In genomic region chr17:40100419-40100668, GRCh38 we compare ENCODE assay signal across 1 cellular context.
TF ChIP-seq lines count a peak whose summit lies in the region.

Gene NR1D1, minus strand, starts transcription at chr17:40100589. Its CDS starts 495 bp downstream, at chr17:40100094.

TF ChIP-seq in HepG2, 621 proteins besides CTCF, POLR2A, EP300 and RAD21 (continued from another document and continues in another):
- no peak for TF ChIP-seq AFF4 (CRISPR knock-in tag; IDR thresholded peaks at IDR 0.05)
- peak; percentile 85; the same call in 1 of the 2 replicates for TF ChIP-seq CAMTA2 (CRISPR knock-in tag; IDR thresholded peaks at IDR 0.05; ENCODE audit: borderline replicate concordance)
- TF ChIP-seq ZNF747 (CRISPR knock-in tag; IDR thresholded peaks at IDR 0.05; ENCODE audit: borderline replicate concordance) = no peak
- no peak; the same call in 1 of the 2 replicates for TF ChIP-seq ZNF691 (CRISPR knock-in tag; IDR thresholded peaks at IDR 0.05; ENCODE audit: borderline replicate concordance, low read depth)
- TF ChIP-seq KLF9 (CRISPR knock-in tag; IDR thresholded peaks at IDR 0.05; ENCODE audit: low read depth) = 0 out of 2 replicates have a peak, but pooled peaks have one; percentile 74
- no peak for TF ChIP-seq ADNP (CRISPR knock-in tag; IDR thresholded peaks at IDR 0.05)
- TF ChIP-seq ZXDC (CRISPR knock-in tag; IDR thresholded peaks at IDR 0.05) = no peak
- TF ChIP-seq ZNF317 (CRISPR knock-in tag; IDR thresholded peaks at IDR 0.05) = no peak
- no peak for TF ChIP-seq NR0B2 (CRISPR knock-in tag; IDR thresholded peaks at IDR 0.05)
- no peak for TF ChIP-seq HOMEZ (CRISPR knock-in tag; IDR thresholded peaks at IDR 0.05; ENCODE audit: low read depth)
- no peak; the same call in 1 of the 2 replicates for TF ChIP-seq ZKSCAN8 (CRISPR knock-in tag; IDR thresholded peaks at IDR 0.05; ENCODE audit: borderline replicate concordance)
- TF ChIP-seq NFE2 (CRISPR knock-in tag; IDR thresholded peaks at IDR 0.05) = peak; percentile 9; the same call in 1 of the 2 replicates
- no peak for TF ChIP-seq NFRKB (IDR thresholded peaks at IDR 0.05)
- peak; percentile 86 for TF ChIP-seq WIZ (CRISPR knock-in tag; IDR thresholded peaks at IDR 0.05)
- peak; percentile 78; the same call in 1 of the 2 replicates for TF ChIP-seq ZNF235 (CRISPR knock-in tag; IDR thresholded peaks at IDR 0.05; ENCODE audit: borderline replicate concordance)
- no peak for TF ChIP-seq MXD3 (CRISPR knock-in tag; IDR thresholded peaks at IDR 0.05)
- peak; percentile 67 for TF ChIP-seq POLR2AphosphoS5 (IDR thresholded peaks at IDR 0.05; ENCODE audit: low read depth, low read length)
- no peak for TF ChIP-seq MXD1 (CRISPR knock-in tag; IDR thresholded peaks at IDR 0.05)
- TF ChIP-seq AGO2 (optimal IDR thresholded peaks at IDR 0.05; ENCODE audit: low read depth, low read length) = peak; percentile 15
- TF ChIP-seq ZNF234 (CRISPR knock-in tag; conservative IDR thresholded peaks at IDR 0.05) = no peak; the same call in 1 of the 2 replicates
- TF ChIP-seq BRF2 (CRISPR knock-in tag; IDR thresholded peaks at IDR 0.05) = no peak
- TF ChIP-seq ZNF713 (CRISPR knock-in tag; IDR thresholded peaks at IDR 0.05) = peak; percentile 74; the same call in 1 of the 2 replicates
- no peak for TF ChIP-seq TMF1 (CRISPR knock-in tag; IDR thresholded peaks at IDR 0.05; ENCODE audit: low read depth)
- TF ChIP-seq ZBTB46 (CRISPR knock-in tag; IDR thresholded peaks at IDR 0.05; ENCODE audit: borderline replicate concordance) = 0 out of 2 replicates have a peak, but pooled peaks have one; percentile 81
- peak; percentile 96 for TF ChIP-seq ZNF407 (CRISPR knock-in tag; IDR thresholded peaks at IDR 0.05; ENCODE audit: not compliant biosample characterization)
- no peak for TF ChIP-seq ZFP37 (CRISPR knock-in tag; IDR thresholded peaks at IDR 0.05; ENCODE audit: borderline replicate concordance)
- no peak for TF ChIP-seq ZNF124 (CRISPR knock-in tag; IDR thresholded peaks at IDR 0.05)
- TF ChIP-seq HBP1 (CRISPR knock-in tag; IDR thresholded peaks at IDR 0.05; ENCODE audit: low read depth) = no peak
- no peak for TF ChIP-seq ZNF430 (CRISPR knock-in tag; IDR thresholded peaks at IDR 0.05)
- TF ChIP-seq ZKSCAN5 (CRISPR knock-in tag; IDR thresholded peaks at IDR 0.05) = no peak; the same call in 1 of the 2 replicates
